1 cellular context compared by ENCODE assay signal in genomic region chr2:95374029-95374428, GRCh38.
TF ChIP-seq lines count a peak whose summit lies in the region.

No MANE protein-coding gene starts in this region.

TF ChIP-seq in K562, 482 proteins besides CTCF, POLR2A, EP300 and RAD21 (continued from another document):
- TF ChIP-seq, protein P1, sequence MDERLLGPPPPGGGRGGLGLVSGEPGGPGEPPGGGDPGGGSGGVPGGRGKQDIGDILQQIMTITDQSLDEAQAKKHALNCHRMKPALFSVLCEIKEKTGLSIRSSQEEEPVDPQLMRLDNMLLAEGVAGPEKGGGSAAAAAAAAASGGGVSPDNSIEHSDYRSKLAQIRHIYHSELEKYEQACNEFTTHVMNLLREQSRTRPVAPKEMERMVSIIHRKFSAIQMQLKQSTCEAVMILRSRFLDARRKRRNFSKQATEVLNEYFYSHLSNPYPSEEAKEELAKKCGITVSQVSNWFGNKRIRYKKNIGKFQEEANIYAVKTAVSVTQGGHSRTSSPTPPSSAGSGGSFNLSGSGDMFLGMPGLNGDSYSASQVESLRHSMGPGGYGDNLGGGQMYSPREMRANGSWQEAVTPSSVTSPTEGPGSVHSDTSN (CRISPR knock-in tag; IDR thresholded peaks at IDR 0.05; ENCODE audit: low read depth), result no peak
- TF ChIP-seq, protein P1 (tag; conservative IDR thresholded peaks at IDR 0.05; ENCODE audit: low read depth), result no peak
- TF ChIP-seq RHOXF2B (CRISPR knock-in tag; conservative IDR thresholded peaks at IDR 0.05), result no peak
- no peak for TF ChIP-seq ZNF551 (CRISPR knock-in tag; IDR thresholded peaks at IDR 0.05)
